8 cellular contexts compared by ENCODE assay signal in genomic region chr5:122774519-122774860, GRCh38. TPM values are rescaled to one million over a fixed set of nuclear protein-coding genes. Genes with fewer than 3 reads are reported as not detected.
A peak's percentile ranks its signal among the peaks of the same experiment; 100 is the strongest.
DNase-seq lines count a peak whose midpoint lies in the region; ATAC-seq, FAIRE-seq and TF ChIP-seq lines count a peak whose summit lies in the region.

No MANE protein-coding gene starts in this region.

- peak overlapping the region; percentile 98 for H3K4me3 Mint-ChIP-seq in mesothelial cell of epicardium

- H3K9me3 Mint-ChIP-seq in mesothelial cell of epicardium = peaks cover 4% of the 10 kb centered on the region

- peaks cover 30% of the 10 kb centered on the region for H3K4me1 Mint-ChIP-seq in mesothelial cell of epicardium

- H3K4me2 ChIP-seq in BLaER1 = peak overlapping the region; percentile 80

- ATAC-seq in GM21360 (IDR thresholded peaks at IDR 0.05; ENCODE audit: unreplicated experiment) (peak; percentile 20), HG03571 (IDR thresholded peaks at IDR 0.05; ENCODE audit: unreplicated experiment) (peak; percentile 35)

- H3K4me1 ChIP-seq in BLaER1 = peaks cover 17% of the 10 kb centered on the region

- peaks cover 6% of the 10 kb centered on the region; the same call in 1 of the 2 replicates for H3K9me3 ChIP-seq in BLaER1

- DNase-seq in bronchial epithelial cell (ENCODE audit: low read depth) (no peak), mesothelial cell of epicardium (ENCODE audit: low spot score in 2 of 2, unreplicated experiment in 2 of 2) (no peak), NCI-H345 treated with DMSO at 0.1 percent for 48 hours (lab: John Stamatoyannopoulos, UW; ENCODE audit: unreplicated experiment) (no peak), NCI-H2029 (lab: John Stamatoyannopoulos, UW) (no peak), OCI-M2 (lab: John Stamatoyannopoulos, UW; ENCODE audit: unreplicated experiment) (no peak)

- H3K36me3 Mint-ChIP-seq in mesothelial cell of epicardium = peaks cover 6% of the 10 kb centered on the region

- H3K27ac Mint-ChIP-seq in mesothelial cell of epicardium = peak overlapping the region; percentile 94

- H3K27me3 ChIP-seq in BLaER1 (no peaks in the 10 kb centered on the region), bronchial epithelial cell (ENCODE audit: control insufficient read depth, insufficient read depth, low read length) (no peaks in the 10 kb centered on the region)

- FAIRE-seq in bronchial epithelial cell (lab: Jason Lieb, UNC) = no peak

- peak overlapping the region; percentile 97 for H3K4me3 ChIP-seq in BLaER1
- peak overlapping the region; percentile 98 for H3K4me3 ChIP-seq in bronchial epithelial cell (ENCODE audit: low read depth, low read length)

- peaks cover 37% of the 10 kb centered on the region for H4K20me1 ChIP-seq in BLaER1

- H3K9ac ChIP-seq in BLaER1 = no peak overlapping the region

- no peaks in the 10 kb centered on the region for H3K27me3 Mint-ChIP-seq in mesothelial cell of epicardium (ENCODE audit: low read depth)

- TF ChIP-seq CTCF in bronchial epithelial cell (IDR thresholded peaks at IDR 0.05; ENCODE audit: insufficient read depth, low read length, severe bottlenecking) (no peak), mesothelial cell of epicardium (IDR thresholded peaks at IDR 0.05; ENCODE audit: unreplicated experiment) (no peak)

- H3K36me3 ChIP-seq in BLaER1 (peaks cover 7% of the 10 kb centered on the region), bronchial epithelial cell (ENCODE audit: control insufficient read depth, insufficient read depth, low read length) (no peaks in the 10 kb centered on the region)

- H3K27ac ChIP-seq in BLaER1 = no peak overlapping the region

RNA-seq across cellular contexts. Expression of gene SNX2, which starts 0.4 kb away (rescaled TPM):
- total RNA-seq in bronchial epithelial cell = 48.4 and 62.7 TPM in 2 replicates
- total RNA-seq in mesothelial cell of epicardium = 141 to 147 TPM (median 142 TPM) in 3 replicates
